In genomic region chr5:180072556-180072955, GRCh38 we compare ENCODE assay signal across 8 cellular contexts. TPM values are rescaled to one million over a fixed set of nuclear protein-coding genes. Genes with fewer than 3 reads are reported as not detected.
DNase-seq lines count a peak whose midpoint lies in the region; ATAC-seq and TF ChIP-seq lines count a peak whose summit lies in the region.

No MANE protein-coding gene starts in this region.

- peak overlapping the region in 2 of 3 donors; percentile 91 to 94 for H3K27ac ChIP-seq in right lobe of liver
- H3K27ac ChIP-seq in subcutaneous abdominal adipose tissue (ENCODE audit: low read depth, low read length) = peak overlapping the region; percentile 84
- H3K27ac ChIP-seq in prostate gland = peak overlapping the region in 1 of 2 donors; percentile 95

- H3K4me3 ChIP-seq in right lobe of liver = peak overlapping the region in 1 of 3 donors; percentile 98
- peak overlapping the region in 2 of 5 donors; percentile 68 to 90 for H3K4me3 ChIP-seq in subcutaneous abdominal adipose tissue (ENCODE audit: low read depth in 1 of 5, low read length in 5 of 5)
- H3K4me3 ChIP-seq in prostate gland = no peak overlapping the region

- ATAC-seq in activated T-helper 17 cell treated with anti-CD3 and anti-CD28 coated beads, Interleukin-2, amount 50 U/mL, for 72 hours (replicated peaks) = no peak
- no peak for ATAC-seq in right lobe of liver
- ATAC-seq in HG03354 (IDR thresholded peaks at IDR 0.05; ENCODE audit: poor library complexity, severe bottlenecking, unreplicated experiment) = no peak

- WGBS in right lobe of liver (ENCODE audit: insufficient coverage, low coverage, low lambda C conversion rate, missing lambda C conversion rate) = 85% methylated on average over 14 of the region's 25 CpGs
- WGBS in prostate gland = 87% methylated on average over 25 of the region's 25 CpGs

- H3K27me3 ChIP-seq in right lobe of liver (no peaks in the 10 kb centered on the region), subcutaneous abdominal adipose tissue (ENCODE audit: control insufficient read depth in 5 of 5, insufficient read depth in 4 of 5, low read length in 5 of 5) (no peaks in the 10 kb centered on the region), prostate gland (replicated peaks; ENCODE audit: insufficient read depth) (no peaks in the 10 kb centered on the region)

- peaks cover 3% of the 10 kb centered on the region for H3K27me3 Mint-ChIP-seq in activated naive CD4-positive, alpha-beta T cell treated with anti-CD3 and anti-CD28 coated beads for 36 hours (ENCODE audit: low read depth)
- no peaks in the 10 kb centered on the region for H3K27me3 Mint-ChIP-seq in activated T-helper 17 cell treated with anti-CD3 and anti-CD28 coated beads, Interleukin-2, amount 50 U/mL, for 72 hours

- H3K4me3 Mint-ChIP-seq in activated naive CD4-positive, alpha-beta T cell treated with anti-CD3 and anti-CD28 coated beads for 36 hours = peak overlapping the region; percentile 65
- peak overlapping the region; percentile 58 for H3K4me3 Mint-ChIP-seq in activated T-helper 17 cell treated with anti-CD3 and anti-CD28 coated beads, Interleukin-2, amount 50 U/mL, for 72 hours

- no peak overlapping the region for H3K27ac Mint-ChIP-seq in activated naive CD4-positive, alpha-beta T cell treated with anti-CD3 and anti-CD28 coated beads for 36 hours
- H3K27ac Mint-ChIP-seq in activated T-helper 17 cell treated with anti-CD3 and anti-CD28 coated beads, Interleukin-2, amount 50 U/mL, for 72 hours = no peak overlapping the region

- TF ChIP-seq POLR2A in right lobe of liver (IDR thresholded peaks at IDR 0.05) (no peak), prostate gland (IDR thresholded peaks at IDR 0.05) (no peak)

- H3K9me3 Mint-ChIP-seq in activated naive CD4-positive, alpha-beta T cell treated with anti-CD3 and anti-CD28 coated beads for 36 hours = peaks cover 4% of the 10 kb centered on the region
- no peaks in the 10 kb centered on the region for H3K9me3 Mint-ChIP-seq in activated T-helper 17 cell treated with anti-CD3 and anti-CD28 coated beads, Interleukin-2, amount 50 U/mL, for 72 hours

- H3K4me1 ChIP-seq in right lobe of liver (peaks cover 0 to 54% (median 15%) of the 10 kb centered on the region in 4 donors), subcutaneous abdominal adipose tissue (ENCODE audit: control insufficient read depth in 5 of 5, insufficient read depth in 5 of 5, low read length in 5 of 5) (peaks cover 4 to 38% (median 34%) of the 10 kb centered on the region in 5 donors), prostate gland (replicated peaks) (no peaks in the 10 kb centered on the region)

- no peak overlapping the region for H3K9ac ChIP-seq in subcutaneous abdominal adipose tissue (ENCODE audit: low read length in 5 of 5)

- no peak for TF ChIP-seq CTCF in right lobe of liver (IDR thresholded peaks at IDR 0.05)
- no peak for TF ChIP-seq CTCF in prostate gland (IDR thresholded peaks at IDR 0.05)

- intact Hi-C loops in activated naive CD4-positive, alpha-beta T cell treated with anti-CD3 and anti-CD28 coated beads for 36 hours (cut with micrococcal nuclease) = loop anchor here (1.0 to 10.0 kb wide), 6 partner anchors 65 to 928 kb away; partner anchors contain the start of genes CANX, RUFY1 and TBC1D9B
- intact Hi-C loops in right lobe of liver (cut with DNase I) (no loop called here), prostate gland (cut with DNase I) (loop anchor here (5.0 kb wide), 1 partner anchor 165 kb away; the partner anchor contains the start of gene TBC1D9B)

- H3K36me3 Mint-ChIP-seq in activated naive CD4-positive, alpha-beta T cell treated with anti-CD3 and anti-CD28 coated beads for 36 hours (ENCODE audit: low read depth) = peaks cover 3% of the 10 kb centered on the region
- no peaks in the 10 kb centered on the region for H3K36me3 Mint-ChIP-seq in activated T-helper 17 cell treated with anti-CD3 and anti-CD28 coated beads, Interleukin-2, amount 50 U/mL, for 72 hours (ENCODE audit: low read depth)

- no peaks in the 10 kb centered on the region for H3K36me3 ChIP-seq in right lobe of liver
- H3K36me3 ChIP-seq in subcutaneous abdominal adipose tissue (ENCODE audit: control insufficient read depth in 5 of 5, insufficient read depth in 5 of 5, low read length in 5 of 5) = no peaks in the 10 kb centered on the region
- H3K36me3 ChIP-seq in prostate gland = no peaks in the 10 kb centered on the region

- CTCF ChIA-PET in activated naive CD4-positive, alpha-beta T cell treated with anti-CD3 and anti-CD28 coated beads for 36 hours (lab: Charles Lee) = no interaction called here

- H3K4me1 Mint-ChIP-seq in activated naive CD4-positive, alpha-beta T cell treated with anti-CD3 and anti-CD28 coated beads for 36 hours (ENCODE audit: low read depth) = peaks cover 23% of the 10 kb centered on the region
- H3K4me1 Mint-ChIP-seq in activated T-helper 17 cell treated with anti-CD3 and anti-CD28 coated beads, Interleukin-2, amount 50 U/mL, for 72 hours = no peaks in the 10 kb centered on the region

- H3K9me3 ChIP-seq in right lobe of liver (no peaks in the 10 kb centered on the region), subcutaneous abdominal adipose tissue (ENCODE audit: control insufficient read depth in 5 of 5, low read length in 5 of 5) (no peaks in the 10 kb centered on the region), prostate gland (no peaks in the 10 kb centered on the region)

- no peak for DNase-seq in activated naive CD4-positive, alpha-beta T cell treated with anti-CD3 and anti-CD28 coated beads for 36 hours
- DNase-seq in activated naive CD4-positive, alpha-beta T cell (lab: John Stamatoyannopoulos, UW) = no peak
- DNase-seq in right lobe of liver (no peak), cerebellar nuclear complex (lab: John Stamatoyannopoulos, UW) (no peak), prostate gland (ENCODE audit: low spot score) (no peak)

RNA-seq across cellular contexts. Expression of gene RNF130, which starts 1.0 kb away (rescaled TPM):
- total RNA-seq in activated naive CD4-positive, alpha-beta T cell treated with anti-CD3 and anti-CD28 coated beads for 36 hours = 10 to 100 TPM; 10.3 to 11.9 TPM
- 1 to 10 TPM; 9.0 TPM for total RNA-seq in activated T-helper 17 cell treated with anti-CD3 and anti-CD28 coated beads, Interleukin-2, amount 50 U/mL, for 72 hours
- total RNA-seq in right lobe of liver (100 to 1,000 TPM in 1 of 6 experiments, 10 to 100 TPM in 5; 66.7 to 119 (median 89.9) TPM), prostate gland (100 to 1,000 TPM in 1 of 2 donors, 10 to 100 TPM in 1; 83.8 to 116 TPM)

Comparison
In these comparisons a context has a peak if more than half of its experiments do, and no peak if none do; other contexts are left out.
1. RNA of gene RNF130, which starts 1.0 kb away (total RNA-seq): 83.8 to 116 TPM in prostate gland and 66.7 to 119 TPM in right lobe of liver; 10.3 to 11.9 TPM in activated naive CD4-positive, alpha-beta T cell treated with anti-CD3 and anti-CD28 coated beads for 36 hours and 9.0 TPM in activated T-helper 17 cell treated with anti-CD3 and anti-CD28 coated beads, Interleukin-2, amount 50 U/mL, for 72 hours; every median in the first group is over 4 times any median in the second.
2. intact Hi-C loops: an anchor here in activated naive CD4-positive, alpha-beta T cell treated with anti-CD3 and anti-CD28 coated beads for 36 hours (1.0 to 10.0 kb wide) and prostate gland (5.0 kb wide); none called in right lobe of liver.